8 cellular contexts compared by ENCODE assay signal in the genomic region with DNA sequence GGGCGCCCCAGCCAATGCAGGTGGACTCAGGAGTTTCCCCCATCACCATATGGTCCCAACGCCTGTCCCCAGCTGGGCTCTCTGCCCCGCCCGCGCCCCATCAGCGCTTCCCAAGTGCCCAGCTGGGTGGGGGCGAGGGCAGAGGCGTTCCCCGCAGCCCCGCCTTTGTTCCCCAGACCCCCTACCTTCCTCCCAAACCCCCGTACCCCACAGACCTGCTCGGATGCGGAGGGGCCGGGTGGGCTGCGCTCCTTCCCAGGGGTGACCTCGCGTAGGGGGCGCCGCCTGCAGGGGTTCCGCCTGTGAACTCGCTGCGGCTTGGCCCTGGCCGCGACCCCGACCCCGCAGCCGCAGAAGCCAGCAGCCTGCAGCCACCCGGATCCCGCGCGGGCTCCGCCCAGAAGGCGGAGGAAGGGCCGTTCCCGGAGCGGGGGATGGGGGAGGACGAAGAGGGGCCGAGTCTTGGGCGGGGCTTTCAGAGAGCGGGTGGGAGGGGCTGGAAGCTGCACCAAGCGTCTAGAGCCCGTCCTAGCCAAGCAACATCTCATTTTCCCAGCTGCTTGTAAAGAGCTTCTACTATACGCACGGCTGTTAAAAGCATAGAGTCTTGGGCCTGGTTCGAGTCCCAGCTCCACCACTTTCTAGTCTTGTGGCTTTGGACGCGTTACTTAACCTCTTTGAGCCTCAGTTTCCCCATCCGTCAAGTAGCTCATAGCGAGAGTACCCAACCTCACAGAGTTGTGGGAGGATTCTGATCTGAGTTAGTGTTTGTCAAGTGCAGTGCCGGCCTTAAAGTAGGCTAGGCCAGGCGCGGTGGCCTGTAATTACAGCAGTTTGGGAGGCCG. TPM values are rescaled to one million over a fixed set of nuclear protein-coding genes. Genes with fewer than 3 reads are reported as not detected.
DNase-seq lines count a peak whose midpoint lies in the region; TF ChIP-seq lines count a peak whose summit lies in the region.

A gene with protein sequence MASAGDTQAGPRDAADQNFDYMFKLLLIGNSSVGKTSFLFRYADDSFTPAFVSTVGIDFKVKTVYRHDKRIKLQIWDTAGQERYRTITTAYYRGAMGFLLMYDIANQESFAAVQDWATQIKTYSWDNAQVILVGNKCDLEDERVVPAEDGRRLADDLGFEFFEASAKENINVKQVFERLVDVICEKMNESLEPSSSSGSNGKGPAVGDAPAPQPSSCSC (minus strand): TSS at position 404 of the 845 bp plus-strand sequence. CDS start 2,258 bp downstream, outside the sequence.

- no peaks in the 10 kb centered on the region for H3K9me3 Mint-ChIP-seq in nephron

- H3K4me1 Mint-ChIP-seq in nephron: peaks cover 14% of the 10 kb centered on the region

- TF ChIP-seq CTCF in fibroblast of villous mesenchyme (IDR thresholded peaks at IDR 0.05; ENCODE audit: insufficient read depth, low read depth, low read length) (no peak), nephron (IDR thresholded peaks at IDR 0.05; ENCODE audit: unreplicated experiment in 3 of 3) (no peak)

- H3K4me3 Mint-ChIP-seq in nephron: peak within 1 kb of the TSS; percentile 84 to 87 (median 86)

- peaks cover 25% of the 10 kb centered on the region for H3K36me3 Mint-ChIP-seq in nephron (ENCODE audit: low read depth)

- H3K27me3 Mint-ChIP-seq in nephron (ENCODE audit: low read depth): no peaks in the 10 kb centered on the region

- H3K4me3 ChIP-seq in fibroblast of villous mesenchyme (ENCODE audit: low read depth, low read length): peak within 1 kb of the TSS; percentile 78

- peak within 1 kb of the TSS; percentile 63 to 88 (median 75) for H3K27ac Mint-ChIP-seq in nephron

- DNase-seq in AG08396 (ENCODE audit: low spot score): peak; percentile 97
- DNase-seq in GM19240 (ENCODE audit: insufficient read length, low spot score): peak; percentile 88
- DNase-seq in M059J (ENCODE audit: low read depth): peak; percentile 62
- DNase-seq in SHP77 treated with DMSO at 0.1 percent for 48 hours (lab: John Stamatoyannopoulos, UW): peak; percentile 57
- DNase-seq in activated gamma-delta T cell (lab: John Stamatoyannopoulos, UW): peak; percentile 42
- peak; percentile 91 for DNase-seq in fibroblast of villous mesenchyme (ENCODE audit: low read depth)
- peak; percentile 73 for DNase-seq in stimulated activated naive CD4-positive, alpha-beta T cell treated with Interleukin-2 at 50 U/mL for 16 hours (lab: John Stamatoyannopoulos, UW)

RNA-seq across cellular contexts. Expression of the gene that starts here (rescaled TPM):
- total RNA-seq in M059J (2014; rRNA removed; shearing (Covaris generic)): 0.17 and 0.74 TPM in 2 replicates
- total RNA-seq in fibroblast of villous mesenchyme: 8.7 and 9.1 TPM in 2 replicates

Comparison
In these comparisons a context has a peak if more than half of its experiments do, and no peak if none do; other contexts are left out.
1. Peak in every context shown above with its lines: DNase-seq and H3K4me3 ChIP-seq.
2. Peak in DNase-seq in M059J; RNA of the gene not detected or under 1 TPM.
3. DNase-seq: peak in every context shown above with its lines; median percentile 97 in AG08396; 91 in fibroblast of villous mesenchyme; 88 in GM19240; 73 in stimulated activated naive CD4-positive, alpha-beta T cell treated with Interleukin-2 at 50 U/mL for 16 hours; 62 in M059J; 57 in SHP77 treated with DMSO at 0.1 percent for 48 hours; 42 in activated gamma-delta T cell.